ENCODE assay signal across 8 cellular contexts in the genomic region with DNA sequence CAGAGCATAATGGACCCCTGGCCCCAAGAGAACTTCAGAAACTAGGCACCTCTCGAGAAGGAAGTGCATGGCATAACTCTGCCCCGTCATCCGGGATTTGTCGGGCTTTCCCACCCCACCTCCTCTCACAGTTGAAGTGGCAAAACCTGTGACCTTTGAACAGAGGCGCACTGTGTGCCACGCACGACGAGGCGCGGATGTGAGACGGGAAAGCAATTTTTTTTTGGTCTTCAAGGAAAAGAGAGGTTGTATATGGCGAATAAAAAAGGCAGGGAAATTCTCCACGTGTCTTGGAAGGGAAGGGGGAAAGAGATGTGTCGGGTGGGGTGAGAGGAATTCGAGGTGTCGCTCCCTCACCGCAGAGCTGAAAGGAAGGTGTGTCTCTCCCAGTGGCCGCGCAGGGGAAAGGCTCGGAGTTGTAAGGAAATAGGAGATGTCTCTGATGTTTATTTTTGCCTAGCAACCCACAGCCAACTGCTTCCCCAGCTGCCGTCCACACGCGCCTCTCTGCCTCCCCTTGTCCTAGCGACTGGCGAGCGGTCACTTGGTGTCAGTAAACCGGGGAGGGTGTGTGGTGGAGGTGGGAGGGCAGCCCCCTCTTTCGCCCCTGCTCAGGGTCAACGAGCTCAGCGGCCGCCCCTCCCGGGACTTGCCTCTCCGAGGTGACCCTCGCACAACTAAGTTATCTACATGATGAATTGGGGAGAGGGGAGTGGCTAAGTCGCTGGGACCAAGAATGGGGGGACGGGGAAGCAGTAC. TPM values are rescaled to one million over a fixed set of nuclear protein-coding genes. Genes with fewer than 3 reads are reported as not detected.
DNase-seq lines count a peak whose midpoint lies in the region; ATAC-seq and TF ChIP-seq lines count a peak whose summit lies in the region.

No MANE protein-coding gene starts in this region.

- TF ChIP-seq CTCF in GM12864 (IDR thresholded peaks at IDR 0.05; ENCODE audit: low read depth, low read length, missing control alignments) = peak; percentile 36
- TF ChIP-seq CTCF in WI38 (IDR thresholded peaks at IDR 0.05; ENCODE audit: low read depth, low read length) = peak; percentile 14; the same call in 1 of the 2 replicates

- peak; percentile 1 for ATAC-seq in HG03045 (IDR thresholded peaks at IDR 0.05; ENCODE audit: unreplicated experiment)

- H3K4me3 ChIP-seq in GM12864 (ENCODE audit: low read depth, low read length) = peak overlapping the region; percentile 97
- H3K4me3 ChIP-seq in WI38 (ENCODE audit: low read depth, low read length) = peak overlapping the region; percentile 83

- DNase-seq in GM12864 (ENCODE audit: low read depth) (no peak), NCI-H2227 (lab: John Stamatoyannopoulos, UW; ENCODE audit: unreplicated experiment) (peak; percentile 75), dermis blood vessel endothelial cell (peak; percentile 76), kidney tubule cell (ENCODE audit: low spot score) (peak; percentile 96), DMS79 treated with DMSO at 0.1 percent for 48 hours (lab: John Stamatoyannopoulos, UW) (no peak)
- DNase-seq in stimulated activated CD4-positive, alpha-beta T cell treated with anti-CD3 and anti-CD28 coated beads, Interleukin-12 subunit alpha, Interleukin-12 subunit beta, amount 100 ng/mL, for 4 hours = peak; percentile 15

RNA-seq across cellular contexts. Expression of a gene that starts 0.8 kb away (rescaled TPM):
- 11.3 and 12.8 TPM in 2 replicates for total RNA-seq in dermis blood vessel endothelial cell

Comparison
In these comparisons a context has a peak if more than half of its experiments do, and no peak if none do; other contexts are left out.
1. DNase-seq: peak in NCI-H2227 (single experiment), dermis blood vessel endothelial cell (single experiment), kidney tubule cell (single experiment) and stimulated activated CD4-positive, alpha-beta T cell treated with anti-CD3 and anti-CD28 coated beads, Interleukin-12 subunit alpha, Interleukin-12 subunit beta, amount 100 ng/mL, for 4 hours (single experiment); none in GM12864 (single experiment) and DMS79 treated with DMSO at 0.1 percent for 48 hours (single experiment).